ENCODE assay signal across 32 cellular contexts in genomic region chr1:248306103-248306502, GRCh38. TPM values are rescaled to one million over a fixed set of nuclear protein-coding genes. Genes with fewer than 3 reads are reported as not detected.
"Had no signal": no experiment of that assay in that cellular context is flagged by ENCODE, and none has a peak within 500 bp of the region (broad histone marks: within the 10 kb centered on the region; RNA-seq: fewer than 3 reads in every experiment).

No MANE protein-coding gene starts in this region.

- H3K27ac ChIP-seq: ascending aorta, cardiac muscle cell, WERI-Rb-1 had no signal

- H3K27me3 ChIP-seq: ascending aorta, cardiac muscle cell had no signal

- H3K36me3 ChIP-seq: ascending aorta, cardiac muscle cell, WERI-Rb-1 had no signal

- DNase-seq: activated CD4-positive, alpha-beta memory T cell treated with anti-CD3 and anti-CD28 coated beads, Interleukin-2, amount 10 ng/mL, durations not matched to agents 7 days and 5 days; activated CD4-positive, alpha-beta T cell treated with anti-CD3 and anti-CD28 coated beads for 1 hour; activated CD4-positive, alpha-beta T cell treated with anti-CD3 and anti-CD28 coated beads for 36 hours; activated CD4-positive, alpha-beta T cell treated with anti-CD3 and anti-CD28 coated beads for 48 hours; activated CD4-positive, alpha-beta T cell treated with anti-CD3 and anti-CD28 coated beads, Interleukin-2, amount 10 ng/mL, durations not matched to agents 7 days and 5 days; activated CD4-positive, alpha-beta T cell treated with anti-CD3 and anti-CD28 coated beads, Interleukin-2, amount 50 U/mL, for 48 hours; activated CD4-positive, CD25-positive, alpha-beta regulatory T cell; activated CD8-positive, alpha-beta memory T cell treated with anti-CD3 and anti-CD28 coated beads for 24 hours; activated CD8-positive, alpha-beta memory T cell treated with anti-CD3 and anti-CD28 coated beads, Interleukin-2, amount 10 ng/mL, durations not matched to agents 7 days and 5 days; activated CD8-positive, alpha-beta memory T cell treated with anti-CD3 and anti-CD28 coated beads, Interleukin-2, amount 50 U/mL, for 48 hours; activated CD8-positive, alpha-beta T cell treated with anti-CD3 and anti-CD28 coated beads, Interleukin-2, amount 10 ng/mL, durations not matched to agents 7 days and 5 days; activated effector memory CD4-positive, alpha-beta T cell treated with Interleukin-2 at 50 U/mL for 16 hours; activated gamma-delta T cell; activated naive CD4-positive, alpha-beta T cell treated with anti-CD3 and anti-CD28 coated beads, Interleukin-2, amount 10 ng/mL, durations not matched to agents 7 days and 5 days; activated naive CD4-positive, alpha-beta T cell treated with Interleukin-2 at 50 U/mL for 16 hours; activated naive CD8-positive, alpha-beta T cell treated with anti-CD3 and anti-CD28 coated beads, Interleukin-2, amount 10 ng/mL, durations not matched to agents 7 days and 5 days; activated naive CD8-positive, alpha-beta T cell treated with anti-CD3 and anti-CD28 coated beads, Interleukin-2, amount 50 U/mL, for 24 hours; activated T-cell treated with anti-CD3 and anti-CD28 coated beads, Interleukin-2, amount 50 U/mL, for 24 hours; activated T-cell treated with anti-CD3 and anti-CD28 coated beads, Interleukin-2, amount 50 U/mL, for 48 hours; amygdala; anterior cingulate cortex; caudate nucleus; cerebellar nuclear complex; T-helper 2 cell; T-helper 9 cell; WERI-Rb-1 had no signal

- H3K4me3 ChIP-seq: ascending aorta, cardiac muscle cell had no signal

- H3K9me3 ChIP-seq: ascending aorta had no signal

- ATAC-seq: activated CD4-positive, alpha-beta T cell treated with anti-CD3 and anti-CD28 coated beads for 36 hours; activated CD4-positive, CD25-positive, alpha-beta regulatory T cell treated with anti-CD3 and anti-CD28 coated beads, Interleukin-2, amount 50 U/mL, for 24 hours; activated CD8-positive, alpha-beta memory T cell treated with anti-CD3 and anti-CD28 coated beads, Interleukin-2, amount 10 ng/mL, durations not matched to agents 7 days and 5 days; activated CD8-positive, alpha-beta T cell treated with anti-CD3 and anti-CD28 coated beads, Interleukin-2, amount 10 ng/mL, durations not matched to agents 7 days and 5 days; activated naive CD8-positive, alpha-beta T cell treated with anti-CD3 and anti-CD28 coated beads, Interleukin-2, amount 50 U/mL, for 24 hours; WTC11 had no signal

- H3K4me1 ChIP-seq: ascending aorta had no signal

RNA-seq across cellular contexts. Expression of gene OR2T12, which starts 2.9 kb away (rescaled TPM):
- total RNA-seq: activated CD4-positive, alpha-beta memory T cell treated with anti-CD3 and anti-CD28 coated beads, Interleukin-2, amount 10 ng/mL, durations not matched to agents 7 days and 5 days; activated CD4-positive, alpha-beta T cell treated with anti-CD3 and anti-CD28 coated beads for 36 hours; activated CD4-positive, alpha-beta T cell treated with anti-CD3 and anti-CD28 coated beads, Interleukin-2, amount 10 ng/mL, durations not matched to agents 7 days and 5 days; activated CD8-positive, alpha-beta memory T cell treated with anti-CD3 and anti-CD28 coated beads, Interleukin-2, amount 10 ng/mL, durations not matched to agents 7 days and 5 days; activated CD8-positive, alpha-beta T cell treated with anti-CD3 and anti-CD28 coated beads, Interleukin-2, amount 10 ng/mL, durations not matched to agents 7 days and 5 days; activated naive CD8-positive, alpha-beta T cell treated with anti-CD3 and anti-CD28 coated beads, Interleukin-2, amount 10 ng/mL, durations not matched to agents 7 days and 5 days; activated T-helper 2 cell treated with anti-CD3 and anti-CD28 coated beads, Interferon-gamma antibody, Interleukin-2, Interleukin-4, amounts not matched to agents 10 μg/mL and 5 μg/mL and 100 μg/mL, durations not matched to agents 14 hours and 24 hours and 36 hours; ascending aorta; bronchial epithelial cell; cardiac muscle cell; WTC11 had no signal

RNA-seq across cellular contexts. Expression of gene OR2M7, which starts 18.3 kb away (rescaled TPM):
- total RNA-seq: activated CD4-positive, alpha-beta memory T cell treated with anti-CD3 and anti-CD28 coated beads, Interleukin-2, amount 10 ng/mL, durations not matched to agents 7 days and 5 days; activated CD4-positive, alpha-beta T cell treated with anti-CD3 and anti-CD28 coated beads for 36 hours; activated CD4-positive, alpha-beta T cell treated with anti-CD3 and anti-CD28 coated beads, Interleukin-2, amount 10 ng/mL, durations not matched to agents 7 days and 5 days; activated CD8-positive, alpha-beta memory T cell treated with anti-CD3 and anti-CD28 coated beads, Interleukin-2, amount 10 ng/mL, durations not matched to agents 7 days and 5 days; activated CD8-positive, alpha-beta T cell treated with anti-CD3 and anti-CD28 coated beads, Interleukin-2, amount 10 ng/mL, durations not matched to agents 7 days and 5 days; activated naive CD8-positive, alpha-beta T cell treated with anti-CD3 and anti-CD28 coated beads, Interleukin-2, amount 10 ng/mL, durations not matched to agents 7 days and 5 days; activated T-helper 2 cell treated with anti-CD3 and anti-CD28 coated beads, Interferon-gamma antibody, Interleukin-2, Interleukin-4, amounts not matched to agents 10 μg/mL and 5 μg/mL and 100 μg/mL, durations not matched to agents 14 hours and 24 hours and 36 hours; ascending aorta; bronchial epithelial cell; cardiac muscle cell; WTC11 had no signal

RNA-seq across cellular contexts. Expression of gene OR2T33, which starts 28.3 kb away (rescaled TPM):
- total RNA-seq: activated CD4-positive, alpha-beta memory T cell treated with anti-CD3 and anti-CD28 coated beads, Interleukin-2, amount 10 ng/mL, durations not matched to agents 7 days and 5 days; activated CD4-positive, alpha-beta T cell treated with anti-CD3 and anti-CD28 coated beads for 36 hours; activated CD4-positive, alpha-beta T cell treated with anti-CD3 and anti-CD28 coated beads, Interleukin-2, amount 10 ng/mL, durations not matched to agents 7 days and 5 days; activated CD8-positive, alpha-beta memory T cell treated with anti-CD3 and anti-CD28 coated beads, Interleukin-2, amount 10 ng/mL, durations not matched to agents 7 days and 5 days; activated CD8-positive, alpha-beta T cell treated with anti-CD3 and anti-CD28 coated beads, Interleukin-2, amount 10 ng/mL, durations not matched to agents 7 days and 5 days; activated naive CD8-positive, alpha-beta T cell treated with anti-CD3 and anti-CD28 coated beads, Interleukin-2, amount 10 ng/mL, durations not matched to agents 7 days and 5 days; activated T-helper 2 cell treated with anti-CD3 and anti-CD28 coated beads, Interferon-gamma antibody, Interleukin-2, Interleukin-4, amounts not matched to agents 10 μg/mL and 5 μg/mL and 100 μg/mL, durations not matched to agents 14 hours and 24 hours and 36 hours; ascending aorta; bronchial epithelial cell; WTC11 had no signal

RNA-seq across cellular contexts. Expression of gene OR14C36, which starts 42.5 kb away (rescaled TPM):
- total RNA-seq: activated CD4-positive, alpha-beta memory T cell treated with anti-CD3 and anti-CD28 coated beads, Interleukin-2, amount 10 ng/mL, durations not matched to agents 7 days and 5 days; activated CD4-positive, alpha-beta T cell treated with anti-CD3 and anti-CD28 coated beads for 36 hours; activated CD4-positive, alpha-beta T cell treated with anti-CD3 and anti-CD28 coated beads, Interleukin-2, amount 10 ng/mL, durations not matched to agents 7 days and 5 days; activated CD8-positive, alpha-beta memory T cell treated with anti-CD3 and anti-CD28 coated beads, Interleukin-2, amount 10 ng/mL, durations not matched to agents 7 days and 5 days; activated CD8-positive, alpha-beta T cell treated with anti-CD3 and anti-CD28 coated beads, Interleukin-2, amount 10 ng/mL, durations not matched to agents 7 days and 5 days; activated naive CD8-positive, alpha-beta T cell treated with anti-CD3 and anti-CD28 coated beads, Interleukin-2, amount 10 ng/mL, durations not matched to agents 7 days and 5 days; activated T-helper 2 cell treated with anti-CD3 and anti-CD28 coated beads, Interferon-gamma antibody, Interleukin-2, Interleukin-4, amounts not matched to agents 10 μg/mL and 5 μg/mL and 100 μg/mL, durations not matched to agents 14 hours and 24 hours and 36 hours; ascending aorta; bronchial epithelial cell; cardiac muscle cell; WTC11 had no signal

RNA-seq across cellular contexts. Expression of gene OR2T4, which starts 55.4 kb away (rescaled TPM):
- total RNA-seq: activated CD4-positive, alpha-beta memory T cell treated with anti-CD3 and anti-CD28 coated beads, Interleukin-2, amount 10 ng/mL, durations not matched to agents 7 days and 5 days; activated CD4-positive, alpha-beta T cell treated with anti-CD3 and anti-CD28 coated beads for 36 hours; activated CD4-positive, alpha-beta T cell treated with anti-CD3 and anti-CD28 coated beads, Interleukin-2, amount 10 ng/mL, durations not matched to agents 7 days and 5 days; activated CD8-positive, alpha-beta memory T cell treated with anti-CD3 and anti-CD28 coated beads, Interleukin-2, amount 10 ng/mL, durations not matched to agents 7 days and 5 days; activated CD8-positive, alpha-beta T cell treated with anti-CD3 and anti-CD28 coated beads, Interleukin-2, amount 10 ng/mL, durations not matched to agents 7 days and 5 days; activated naive CD8-positive, alpha-beta T cell treated with anti-CD3 and anti-CD28 coated beads, Interleukin-2, amount 10 ng/mL, durations not matched to agents 7 days and 5 days; activated T-helper 2 cell treated with anti-CD3 and anti-CD28 coated beads, Interferon-gamma antibody, Interleukin-2, Interleukin-4, amounts not matched to agents 10 μg/mL and 5 μg/mL and 100 μg/mL, durations not matched to agents 14 hours and 24 hours and 36 hours; ascending aorta; bronchial epithelial cell; cardiac muscle cell; WTC11 had no signal
